ENCODE assay signal across 30 cellular contexts in genomic region chr5:7453947-7454346, GRCh38. TPM values are rescaled to one million over a fixed set of nuclear protein-coding genes. Genes with fewer than 3 reads are reported as not detected.
"Had no signal": no experiment of that assay in that cellular context is flagged by ENCODE, and none has a peak within 500 bp of the region (broad histone marks: within the 10 kb centered on the region; RNA-seq: fewer than 3 reads in every experiment).

No MANE protein-coding gene starts in this region.

- H3K4me1 ChIP-seq: colonic mucosa, esophagus squamous epithelium, heart right ventricle, left lung, lower lobe of right lung had no signal

- ATAC-seq: effector memory CD8-positive, alpha-beta T cell; esophagus mucosa; gastrocnemius medialis; heart right ventricle; left cardiac atrium; left lung; left ventricle myocardium superior; lower lobe of right lung; mucosa of descending colon had no signal

- H3K27me3 Mint-ChIP-seq: dendritic cell treated with granulocyte-macrophage colony-stimulating factor and Interleukin-4, amounts not matched to agents 40 ng/mL and 50 ng/mL, for 4 days; effector memory CD8-positive, alpha-beta T cell had no signal

- H3K4me1 Mint-ChIP-seq: mesothelial cell of epicardium had no signal

- H3K27ac ChIP-seq: colonic mucosa, epithelial cell of prostate, esophagus squamous epithelium, gastrocnemius medialis, heart right ventricle, left lung, lower lobe of right lung had no signal

- FAIRE-seq: endometrium, keratinocyte had no signal

- H3K9me3 ChIP-seq: colonic mucosa, esophagus squamous epithelium, gastrocnemius medialis, left lung, lower lobe of right lung, mucosa of descending colon had no signal

- H3K4me3 Mint-ChIP-seq: dendritic cell treated with granulocyte-macrophage colony-stimulating factor and Interleukin-4, amounts not matched to agents 40 ng/mL and 50 ng/mL, for 4 days; effector memory CD8-positive, alpha-beta T cell; endodermal cell; mesothelial cell of epicardium had no signal

- H3K36me3 Mint-ChIP-seq: mesothelial cell of epicardium had no signal

- H3K4me3 ChIP-seq: colonic mucosa, esophagus squamous epithelium, gastrocnemius medialis, heart right ventricle, left lung, lower lobe of right lung, mucosa of descending colon had no signal

- H3K9me3 Mint-ChIP-seq: dendritic cell treated with granulocyte-macrophage colony-stimulating factor and Interleukin-4, amounts not matched to agents 40 ng/mL and 50 ng/mL, for 4 days had no signal

- H3K27ac Mint-ChIP-seq: dendritic cell treated with granulocyte-macrophage colony-stimulating factor and Interleukin-4, amounts not matched to agents 40 ng/mL and 50 ng/mL, for 4 days; effector memory CD8-positive, alpha-beta T cell; endodermal cell; mesothelial cell of epicardium had no signal

- DNase-seq: colonic mucosa; cortex of kidney; effector CD8-positive, alpha-beta T cell; effector memory CD8-positive, alpha-beta T cell; endodermal cell; erythroblast; esophagus squamous epithelium; foreskin fibroblast; foreskin melanocyte; gastrocnemius medialis; glutamatergic neuron; head of caudate nucleus; heart right ventricle; hippocampal formation; left cardiac atrium; left lung; left ventricle myocardium superior; lower lobe of right lung; mesenchymal stem cell; mucosa of descending colon had no signal

- H3K27me3 ChIP-seq: colonic mucosa, esophagus squamous epithelium, gastrocnemius medialis, heart right ventricle, left lung had no signal

- H3K36me3 ChIP-seq: colonic mucosa, esophagus squamous epithelium, gastrocnemius medialis, heart right ventricle, left lung, lower lobe of right lung had no signal

RNA-seq across cellular contexts. Expression of gene ADCY2, which starts 58.0 kb away (rescaled TPM):
- total RNA-seq: dermis microvascular lymphatic vessel endothelial cell, glomerular endothelial cell, lung microvascular endothelial cell, myocyte had no signal
